ENCODE assay signal across 12 cellular contexts in genomic region chr16:3461120-3461519, GRCh38. TPM values are rescaled to one million over a fixed set of nuclear protein-coding genes. Genes with fewer than 3 reads are reported as not detected.
DNase-seq lines count a peak whose midpoint lies in the region; ATAC-seq, FAIRE-seq and TF ChIP-seq lines count a peak whose summit lies in the region.
"Had no signal": no experiment of that assay in that cellular context is flagged by ENCODE, and none has a peak within 500 bp of the region (broad histone marks: within the 10 kb centered on the region; RNA-seq: fewer than 3 reads in every experiment).

No MANE protein-coding gene starts in this region.

- H4K5ac ChIP-seq in mesendoderm (ENCODE audit: low read length): no peak overlapping the region

- no peak overlapping the region for H2BK5ac ChIP-seq in mesendoderm (ENCODE audit: low read length)

- peaks cover 23% of the 10 kb centered on the region for H3K79me1 ChIP-seq in mesendoderm (ENCODE audit: low read length)

- H3K79me2 ChIP-seq in GM23338 (replicated peaks; ENCODE audit: insufficient read depth) (peaks cover 73% of the 10 kb centered on the region), mesendoderm (ENCODE audit: control insufficient read depth, insufficient read depth, low read length) (peaks cover 70% of the 10 kb centered on the region)

- no peak overlapping the region for H3K18ac ChIP-seq in mesendoderm (ENCODE audit: low read length)

- no peaks in the 10 kb centered on the region for H3K36me3 Mint-ChIP-seq in CD4-positive, CD25-positive, alpha-beta regulatory T cell
- 0 out of 3 replicates have a peak, but pooled peaks cover 7% of the 10 kb centered on the region for H3K36me3 Mint-ChIP-seq in GM23338 (ENCODE audit: low read depth)
- peaks cover 14% of the 10 kb centered on the region for H3K36me3 Mint-ChIP-seq in activated CD8-positive, alpha-beta memory T cell treated with anti-CD3 and anti-CD28 coated beads, Interleukin-2, amount 10 ng/mL, durations not matched to agents 7 days and 5 days

- no peak overlapping the region for H2AFZ ChIP-seq in GM23338

- no peak overlapping the region for H3K27ac ChIP-seq in CD4-positive, CD25-positive, alpha-beta regulatory T cell (ENCODE audit: insufficient read depth, low read length, poor library complexity, severe bottlenecking)
- H3K27ac ChIP-seq in GM23338 (ENCODE audit: low read depth): no peak overlapping the region
- no peak overlapping the region for H3K27ac ChIP-seq in mesendoderm (ENCODE audit: low read depth, low read length)

- no peak overlapping the region for H2BK15ac ChIP-seq in mesendoderm (replicated peaks; ENCODE audit: low read depth)

- TF ChIP-seq CTCF in GM23338 (conservative IDR thresholded peaks at IDR 0.05; ENCODE audit: low read depth in 2 of 2): peak in 1 of 2 experiments; percentile 32; a peak in 2 of 4 replicates

- no peaks in the 10 kb centered on the region for H3K9me3 Mint-ChIP-seq in CD4-positive, CD25-positive, alpha-beta regulatory T cell
- no peaks in the 10 kb centered on the region; the same call in 2 of the 3 replicates for H3K9me3 Mint-ChIP-seq in GM23338
- no peaks in the 10 kb centered on the region for H3K9me3 Mint-ChIP-seq in activated CD8-positive, alpha-beta memory T cell treated with anti-CD3 and anti-CD28 coated beads, Interleukin-2, amount 10 ng/mL, durations not matched to agents 7 days and 5 days (ENCODE audit: low read depth)

- FAIRE-seq in RCC 7860 (lab: Jason Lieb, UNC): no peak
- FAIRE-seq: frontal cortex had no signal

- H3K4me3 ChIP-seq in CD4-positive, CD25-positive, alpha-beta regulatory T cell (ENCODE audit: low read depth, low read length): no peak overlapping the region
- H3K4me3 ChIP-seq in GM23338 (no peak overlapping the region), mesendoderm (ENCODE audit: low read length) (no peak overlapping the region)

- H3K36me3 ChIP-seq in CD4-positive, CD25-positive, alpha-beta regulatory T cell (ENCODE audit: control insufficient read depth, insufficient read depth, low read length): peaks cover 7% of the 10 kb centered on the region
- H3K36me3 ChIP-seq in GM23338 (ENCODE audit: insufficient read depth) (no peaks in the 10 kb centered on the region), mesendoderm (ENCODE audit: control insufficient read depth, insufficient read depth, low read length) (no peaks in the 10 kb centered on the region)

- no peak overlapping the region for H4K8ac ChIP-seq in mesendoderm (ENCODE audit: low read depth, low read length)

- H2AK5ac ChIP-seq in mesendoderm (ENCODE audit: low read length): no peak overlapping the region

- no peak overlapping the region for H2BK120ac ChIP-seq in mesendoderm (ENCODE audit: low read depth, low read length)

- no peak overlapping the region for H3K56ac ChIP-seq in mesendoderm (ENCODE audit: low read length)

- H3K9me2 ChIP-seq in GM23338 (ENCODE audit: insufficient read depth): no peaks in the 10 kb centered on the region

- H3F3A ChIP-seq in GM23338 (replicated peaks; ENCODE audit: low read depth): peaks cover 11% of the 10 kb centered on the region

- no CpG with 5 or more reads among the region's 7 CpGs for WGBS in mesendoderm (ENCODE audit: extremely low coverage, insufficient coverage, low lambda C conversion rate)

- H4K20me1 ChIP-seq in GM23338 (replicated peaks; ENCODE audit: insufficient read depth): peaks cover 34% of the 10 kb centered on the region

- peak in 2 of 3 donors; percentile 35 to 47 for DNase-seq in CD4-positive, CD25-positive, alpha-beta regulatory T cell
- DNase-seq in GM23338 (ENCODE audit: low spot score): no peak
- peak; percentile 63 for DNase-seq in activated CD8-positive, alpha-beta memory T cell treated with anti-CD3 and anti-CD28 coated beads, Interleukin-2, amount 10 ng/mL, durations not matched to agents 7 days and 5 days
- peak; percentile 82 for DNase-seq in mesendoderm
- no peak for DNase-seq in RCC 7860 (ENCODE audit: low spot score)
- no peak for DNase-seq in activated CD4-positive, CD25-positive, alpha-beta regulatory T cell treated with anti-CD3 and anti-CD28 coated beads, Interleukin-2, amount 50 U/mL, for 72 hours
- no peak for DNase-seq in NCI-H2029 (lab: John Stamatoyannopoulos, UW)
- DNase-seq in dermis blood vessel endothelial cell: no peak
- DNase-seq: mesenchymal stem cell, NCI-H510A treated with DMSO at 0.1 percent for 48 hours had no signal

- peaks cover 31 to 82% (median 45%) of the 10 kb centered on the region in 4 donors for H3K4me1 Mint-ChIP-seq in CD4-positive, CD25-positive, alpha-beta regulatory T cell
- peaks cover 48% of the 10 kb centered on the region for H3K4me1 Mint-ChIP-seq in GM23338
- H3K4me1 Mint-ChIP-seq in activated CD8-positive, alpha-beta memory T cell treated with anti-CD3 and anti-CD28 coated beads, Interleukin-2, amount 10 ng/mL, durations not matched to agents 7 days and 5 days: peaks cover 62% of the 10 kb centered on the region

- peak overlapping the region in 2 of 3 donors; percentile 59 to 91 for H3K27ac Mint-ChIP-seq in CD4-positive, CD25-positive, alpha-beta regulatory T cell
- no peak overlapping the region for H3K27ac Mint-ChIP-seq in GM23338
- peak overlapping the region; percentile 35 for H3K27ac Mint-ChIP-seq in activated CD8-positive, alpha-beta memory T cell treated with anti-CD3 and anti-CD28 coated beads, Interleukin-2, amount 10 ng/mL, durations not matched to agents 7 days and 5 days

- no peak overlapping the region for H3K9ac ChIP-seq in mesendoderm (ENCODE audit: low read length)

- CTCF ChIA-PET in activated CD8-positive, alpha-beta memory T cell treated with anti-CD3 and anti-CD28 coated beads, Interleukin-2, amount 10 ng/mL, durations not matched to agents 7 days and 5 days (lab: Charles Lee): interaction anchor here (0.7 to 1.0 kb wide), 2 partner anchors 11 to 279 kb away, joined by 3 to 4 read pairs; no protein-coding TSS in a partner anchor

- no peak overlapping the region for H3K23ac ChIP-seq in mesendoderm (ENCODE audit: low read length)

- H3K4me2 ChIP-seq in GM23338 (0 out of 2 replicates have a peak overlapping the region, but pooled peaks have one; percentile 20), mesendoderm (ENCODE audit: low read length) (no peak overlapping the region)

- no peak overlapping the region for H3K4ac ChIP-seq in mesendoderm (ENCODE audit: low read depth, low read length)

- H3K4me1 ChIP-seq in CD4-positive, CD25-positive, alpha-beta regulatory T cell (ENCODE audit: control insufficient read depth, insufficient read depth, low read length, poor library complexity, severe bottlenecking): peaks cover 63% of the 10 kb centered on the region
- H3K4me1 ChIP-seq in GM23338 (ENCODE audit: insufficient read depth): peaks cover 51% of the 10 kb centered on the region
- H3K4me1 ChIP-seq in mesendoderm (ENCODE audit: control insufficient read depth, low read depth, low read length): peaks cover 12% of the 10 kb centered on the region

- H3K9me3 ChIP-seq in CD4-positive, CD25-positive, alpha-beta regulatory T cell (ENCODE audit: control insufficient read depth in 2 of 2, low read length in 2 of 2): no peaks in the 10 kb centered on the region

- ATAC-seq in CD4-positive, CD25-positive, alpha-beta regulatory T cell (ENCODE audit: low read depth in 2 of 2): no peak
- no peak for ATAC-seq in GM23338
- no peak for ATAC-seq in activated CD8-positive, alpha-beta memory T cell treated with anti-CD3 and anti-CD28 coated beads, Interleukin-2, amount 10 ng/mL, durations not matched to agents 7 days and 5 days

- no peaks in the 10 kb centered on the region for H3K27me3 Mint-ChIP-seq in CD4-positive, CD25-positive, alpha-beta regulatory T cell
- peaks cover 26% of the 10 kb centered on the region for H3K27me3 Mint-ChIP-seq in GM23338 (ENCODE audit: insufficient read depth, low read depth, poor library complexity)
- no peaks in the 10 kb centered on the region for H3K27me3 Mint-ChIP-seq in activated CD8-positive, alpha-beta memory T cell treated with anti-CD3 and anti-CD28 coated beads, Interleukin-2, amount 10 ng/mL, durations not matched to agents 7 days and 5 days

- peak overlapping the region; percentile 31 to 93 (median 84) for H3K4me3 Mint-ChIP-seq in CD4-positive, CD25-positive, alpha-beta regulatory T cell
- H3K4me3 Mint-ChIP-seq in GM23338: no peak overlapping the region; the same call in 2 of the 3 replicates
- H3K4me3 Mint-ChIP-seq in activated CD8-positive, alpha-beta memory T cell treated with anti-CD3 and anti-CD28 coated beads, Interleukin-2, amount 10 ng/mL, durations not matched to agents 7 days and 5 days: no peak overlapping the region

- H3K27me3 ChIP-seq in CD4-positive, CD25-positive, alpha-beta regulatory T cell (ENCODE audit: control insufficient read depth, insufficient read depth, low read length): no peaks in the 10 kb centered on the region
- H3K27me3 ChIP-seq in GM23338 (ENCODE audit: insufficient read depth) (no peaks in the 10 kb centered on the region), mesendoderm (ENCODE audit: insufficient read depth, low read length, poor library complexity) (no peaks in the 10 kb centered on the region)

RNA-seq across cellular contexts. Expression of gene NAA60, which starts 17.6 kb away (rescaled TPM):
- total RNA-seq in CD4-positive, CD25-positive, alpha-beta regulatory T cell: 48.9 TPM
- 10 to 100 TPM; 38.8 to 50.0 (median 43.8) TPM for polyA plus RNA-seq in CD4-positive, CD25-positive, alpha-beta regulatory T cell
- total RNA-seq in GM23338 (2014; rRNA removed; shearing (Covaris generic)): 32.4 and 42.6 TPM in 2 replicates
- polyA plus RNA-seq in GM23338 (2016; fragmentation: Nextera tagmentation; extraction: Ambion mirVana): 36.5 and 40.3 TPM in 2 replicates
- 10 to 100 TPM; 50.2 to 50.6 TPM for total RNA-seq in activated CD8-positive, alpha-beta memory T cell treated with anti-CD3 and anti-CD28 coated beads, Interleukin-2, amount 10 ng/mL, durations not matched to agents 7 days and 5 days
- 68.1 TPM for polyA plus RNA-seq in mesendoderm (2013, experiment 1 of 2)
- polyA plus RNA-seq in mesendoderm (2013, experiment 2 of 2): 67.0 TPM
- 19.9 and 22.8 TPM in 2 replicates for total RNA-seq in dermis blood vessel endothelial cell

RNA-seq across cellular contexts. Expression of gene ZNF597, which starts 17.8 kb away (rescaled TPM):
- total RNA-seq in CD4-positive, CD25-positive, alpha-beta regulatory T cell: 4.7 TPM
- polyA plus RNA-seq in CD4-positive, CD25-positive, alpha-beta regulatory T cell: 1 to 10 TPM; 1.5 to 2.3 (median 1.9) TPM
- 2.4 and 3.8 TPM in 2 replicates for total RNA-seq in GM23338 (2014; rRNA removed; shearing (Covaris generic))
- 0.87 and 1.2 TPM in 2 replicates for polyA plus RNA-seq in GM23338 (2016; fragmentation: Nextera tagmentation; extraction: Ambion mirVana)
- 1 to 10 TPM; 2.4 to 2.6 TPM for total RNA-seq in activated CD8-positive, alpha-beta memory T cell treated with anti-CD3 and anti-CD28 coated beads, Interleukin-2, amount 10 ng/mL, durations not matched to agents 7 days and 5 days
- polyA plus RNA-seq in mesendoderm (2013, experiment 1 of 2): 1.5 TPM
- 1.3 TPM for polyA plus RNA-seq in mesendoderm (2013, experiment 2 of 2)
- 2.4 and 3.7 TPM in 2 replicates for total RNA-seq in dermis blood vessel endothelial cell

RNA-seq across cellular contexts. Expression of gene C16orf90, which starts 34.2 kb away (rescaled TPM):
- total RNA-seq in CD4-positive, CD25-positive, alpha-beta regulatory T cell: not detected
- polyA plus RNA-seq in CD4-positive, CD25-positive, alpha-beta regulatory T cell: not detected
- total RNA-seq in GM23338 (2014; rRNA removed; shearing (Covaris generic)): not detected in 2 replicates
- polyA plus RNA-seq in GM23338 (2016; fragmentation: Nextera tagmentation; extraction: Ambion mirVana): not detected in 2 replicates
- total RNA-seq in activated CD8-positive, alpha-beta memory T cell treated with anti-CD3 and anti-CD28 coated beads, Interleukin-2, amount 10 ng/mL, durations not matched to agents 7 days and 5 days: not detected
- not detected for polyA plus RNA-seq in mesendoderm (2013, experiment 1 of 2)
- polyA plus RNA-seq in mesendoderm (2013, experiment 2 of 2): not detected
- total RNA-seq in dermis blood vessel endothelial cell: not detected in 2 replicates
- total RNA-seq: frontal cortex; T-helper 2 cell treated with Interferon-gamma antibody and Interleukin-4, amounts not matched to agents 100 ng/mL and 5 ng/mL, for 36 hours had no signal

RNA-seq across cellular contexts. Expression of gene CLUAP1, which starts 39.7 kb away (rescaled TPM):
- total RNA-seq in CD4-positive, CD25-positive, alpha-beta regulatory T cell: 11.3 TPM
- polyA plus RNA-seq in CD4-positive, CD25-positive, alpha-beta regulatory T cell: 10 to 100 TPM; 20.6 to 35.1 (median 21.3) TPM
- total RNA-seq in GM23338 (2014; rRNA removed; shearing (Covaris generic)): 3.8 and 7.8 TPM in 2 replicates
- 10.9 and 11.3 TPM in 2 replicates for polyA plus RNA-seq in GM23338 (2016; fragmentation: Nextera tagmentation; extraction: Ambion mirVana)
- 10 to 100 TPM; 11.4 to 18.0 TPM for total RNA-seq in activated CD8-positive, alpha-beta memory T cell treated with anti-CD3 and anti-CD28 coated beads, Interleukin-2, amount 10 ng/mL, durations not matched to agents 7 days and 5 days
- polyA plus RNA-seq in mesendoderm (2013, experiment 1 of 2): 5.8 TPM
- 5.9 TPM for polyA plus RNA-seq in mesendoderm (2013, experiment 2 of 2)
- 12.1 and 17.3 TPM in 2 replicates for total RNA-seq in dermis blood vessel endothelial cell

Comparison
In these comparisons a context has a peak if more than half of its experiments do, and no peak if none do; other contexts are left out.
1. DNase-seq: peak in CD4-positive, CD25-positive, alpha-beta regulatory T cell (2 of 3), activated CD8-positive, alpha-beta memory T cell treated with anti-CD3 and anti-CD28 coated beads, Interleukin-2, amount 10 ng/mL, durations not matched to agents 7 days and 5 days (single experiment) and mesendoderm (single experiment); none in GM23338 (single experiment), RCC 7860 (single experiment), activated CD4-positive, CD25-positive, alpha-beta regulatory T cell treated with anti-CD3 and anti-CD28 coated beads, Interleukin-2, amount 50 U/mL, for 72 hours (single experiment), NCI-H2029 (single experiment) and dermis blood vessel endothelial cell (single experiment).
2. H3K4me3 Mint-ChIP-seq: peak in CD4-positive, CD25-positive, alpha-beta regulatory T cell (4 of 4); none in GM23338 (single experiment) and activated CD8-positive, alpha-beta memory T cell treated with anti-CD3 and anti-CD28 coated beads, Interleukin-2, amount 10 ng/mL, durations not matched to agents 7 days and 5 days (single experiment).